Comparison of ENCODE assay signal across 1 cellular context in genomic region chr22:32518848-32519247, GRCh38.
TF ChIP-seq lines count a peak whose summit lies in the region.

No MANE protein-coding gene starts in this region.

TF ChIP-seq in GM12878, 131 proteins besides CTCF, POLR2A, EP300 and RAD21:
- no peak for TF ChIP-seq SIN3A (IDR thresholded peaks at IDR 0.05; ENCODE audit: low read depth, low read length)
- TF ChIP-seq ZZZ3 (IDR thresholded peaks at IDR 0.05; ENCODE audit: control insufficient read depth, insufficient read length, low read depth): no peak
- TF ChIP-seq POU2F2 (IDR thresholded peaks at IDR 0.05; ENCODE audit: borderline replicate concordance, low read depth, low read length): no peak
- TF ChIP-seq SMC3 (IDR thresholded peaks at IDR 0.05; ENCODE audit: borderline replicate concordance, low read length): no peak
- TF ChIP-seq NFIC (IDR thresholded peaks at IDR 0.05; ENCODE audit: low read depth, low read length): no peak
- no peak for TF ChIP-seq NFYA (IDR thresholded peaks at IDR 0.05; ENCODE audit: borderline replicate concordance, low read depth, low read length)
- no peak for TF ChIP-seq YY1 (IDR thresholded peaks at IDR 0.05; ENCODE audit: low read depth, low read length)
